ENCODE assay signal across 37 cellular contexts in the genomic region with DNA sequence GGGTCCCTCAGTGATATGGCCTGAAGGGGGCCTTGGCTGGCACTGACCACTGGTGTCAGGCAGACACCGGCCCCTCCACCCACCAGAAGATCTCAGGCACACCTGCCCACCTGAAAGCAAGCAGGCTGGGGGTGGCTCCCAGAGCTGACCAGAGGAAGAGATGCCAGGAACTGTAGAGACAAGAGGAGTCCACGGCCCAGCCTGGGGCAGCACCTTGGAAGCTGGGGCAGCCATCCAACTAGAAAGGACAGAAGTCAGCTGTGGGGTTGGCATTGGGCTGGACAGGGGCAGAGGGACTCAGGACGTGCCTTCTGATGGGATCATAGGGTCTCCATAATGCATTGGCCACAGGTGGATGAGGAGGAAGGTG.
"Had no signal": no experiment of that assay in that cellular context is flagged by ENCODE, and none has a peak within 500 bp of the region (broad histone marks: within the 10 kb centered on the region; RNA-seq: fewer than 3 reads in every experiment).

No MANE protein-coding gene starts in this region.

- H3K27ac ChIP-seq: body of pancreas, brain microvascular endothelial cell, breast epithelium, WERI-Rb-1 had no signal

- ATAC-seq: activated CD4-positive, alpha-beta T cell treated with anti-CD3 and anti-CD28 coated beads for 36 hours; activated CD4-positive, CD25-positive, alpha-beta regulatory T cell treated with anti-CD3 and anti-CD28 coated beads, Interleukin-2, amount 50 U/mL, for 24 hours; activated CD8-positive, alpha-beta memory T cell treated with anti-CD3 and anti-CD28 coated beads, Interleukin-2, amount 10 ng/mL, durations not matched to agents 7 days and 5 days; activated CD8-positive, alpha-beta T cell treated with anti-CD3 and anti-CD28 coated beads, Interleukin-2, amount 10 ng/mL, durations not matched to agents 7 days and 5 days; activated naive CD4-positive, alpha-beta T cell treated with anti-CD3 and anti-CD28 coated beads, Interleukin-2, amount 50 U/mL, for 72 hours; activated T-helper 17 cell treated with anti-CD3 and anti-CD28 coated beads, Interleukin-2, amount 50 U/mL, for 72 hours; body of pancreas; WTC11 had no signal

- H3K27me3 Mint-ChIP-seq: activated CD4-positive, alpha-beta memory T cell treated with anti-CD3 and anti-CD28 coated beads, Interleukin-2, amount 10 ng/mL, durations not matched to agents 7 days and 5 days; activated CD4-positive, alpha-beta T cell treated with anti-CD3 and anti-CD28 coated beads for 36 hours; activated CD4-positive, alpha-beta T cell treated with anti-CD3 and anti-CD28 coated beads, Interleukin-2, amount 10 ng/mL, durations not matched to agents 7 days and 5 days; activated CD8-positive, alpha-beta memory T cell treated with anti-CD3 and anti-CD28 coated beads, Interleukin-2, amount 10 ng/mL, durations not matched to agents 7 days and 5 days; activated naive CD8-positive, alpha-beta T cell treated with anti-CD3 and anti-CD28 coated beads for 36 hours; activated T-cell treated with anti-CD3 and anti-CD28 coated beads, Interleukin-2, amount 50 U/mL, for 24 hours; activated T-helper 17 cell treated with anti-CD3 and anti-CD28 coated beads, Interleukin-2, amount 50 U/mL, for 72 hours had no signal

- H3K4me3 Mint-ChIP-seq: activated CD4-positive, alpha-beta memory T cell treated with anti-CD3 and anti-CD28 coated beads, Interleukin-2, amount 10 ng/mL, durations not matched to agents 7 days and 5 days; activated CD4-positive, alpha-beta T cell treated with anti-CD3 and anti-CD28 coated beads for 36 hours; activated CD4-positive, alpha-beta T cell treated with anti-CD3 and anti-CD28 coated beads, Interleukin-2, amount 10 ng/mL, durations not matched to agents 7 days and 5 days; activated CD8-positive, alpha-beta memory T cell treated with anti-CD3 and anti-CD28 coated beads, Interleukin-2, amount 10 ng/mL, durations not matched to agents 7 days and 5 days; activated CD8-positive, alpha-beta T cell treated with anti-CD3 and anti-CD28 coated beads, Interleukin-2, amount 10 ng/mL, durations not matched to agents 7 days and 5 days; activated naive CD4-positive, alpha-beta T cell treated with anti-CD3 and anti-CD28 coated beads for 36 hours; activated naive CD8-positive, alpha-beta T cell treated with anti-CD3 and anti-CD28 coated beads for 36 hours; activated T-cell treated with anti-CD3 and anti-CD28 coated beads, Interleukin-2, amount 50 U/mL, for 24 hours; activated T-helper 17 cell treated with anti-CD3 and anti-CD28 coated beads, Interleukin-2, amount 50 U/mL, for 72 hours; T-helper 1 cell treated with Interleukin-12 subunit alpha and Interleukin-12 subunit beta and Interleukin-4 antibody, amounts not matched to agents 30 μg/mL and 1 μg/mL, for 36 hours; T-helper 2 cell treated with Interferon-gamma antibody and Interleukin-4, amounts not matched to agents 5 μg/mL and 100 μg/mL, for 36 hours; WTC11 had no signal

- H3K4me1 Mint-ChIP-seq: activated CD4-positive, alpha-beta memory T cell treated with anti-CD3 and anti-CD28 coated beads, Interleukin-2, amount 10 ng/mL, durations not matched to agents 7 days and 5 days; activated CD4-positive, alpha-beta T cell treated with anti-CD3 and anti-CD28 coated beads for 36 hours; activated CD4-positive, alpha-beta T cell treated with anti-CD3 and anti-CD28 coated beads, Interleukin-2, amount 10 ng/mL, durations not matched to agents 7 days and 5 days; activated CD8-positive, alpha-beta memory T cell treated with anti-CD3 and anti-CD28 coated beads, Interleukin-2, amount 10 ng/mL, durations not matched to agents 7 days and 5 days; activated naive CD8-positive, alpha-beta T cell treated with anti-CD3 and anti-CD28 coated beads for 36 hours; activated T-helper 17 cell treated with anti-CD3 and anti-CD28 coated beads, Interleukin-2, amount 50 U/mL, for 72 hours; WTC11 had no signal

- H3K27ac Mint-ChIP-seq: activated CD4-positive, alpha-beta memory T cell treated with anti-CD3 and anti-CD28 coated beads, Interleukin-2, amount 10 ng/mL, durations not matched to agents 7 days and 5 days; activated CD4-positive, alpha-beta T cell treated with anti-CD3 and anti-CD28 coated beads for 36 hours; activated CD4-positive, alpha-beta T cell treated with anti-CD3 and anti-CD28 coated beads, Interleukin-2, amount 10 ng/mL, durations not matched to agents 7 days and 5 days; activated CD8-positive, alpha-beta memory T cell treated with anti-CD3 and anti-CD28 coated beads, Interleukin-2, amount 10 ng/mL, durations not matched to agents 7 days and 5 days; activated CD8-positive, alpha-beta T cell treated with anti-CD3 and anti-CD28 coated beads, Interleukin-2, amount 10 ng/mL, durations not matched to agents 7 days and 5 days; activated naive CD4-positive, alpha-beta T cell treated with anti-CD3 and anti-CD28 coated beads for 36 hours; activated naive CD4-positive, alpha-beta T cell treated with anti-CD3 and anti-CD28 coated beads, Interleukin-2, amount 50 U/mL, for 72 hours; activated naive CD8-positive, alpha-beta T cell treated with anti-CD3 and anti-CD28 coated beads for 36 hours; activated T-cell treated with anti-CD3 and anti-CD28 coated beads, Interleukin-2, amount 50 U/mL, for 24 hours; activated T-helper 17 cell treated with anti-CD3 and anti-CD28 coated beads, Interleukin-2, amount 50 U/mL, for 72 hours; T-helper 1 cell treated with Interleukin-12 subunit alpha and Interleukin-12 subunit beta and Interleukin-4 antibody, amounts not matched to agents 30 μg/mL and 1 μg/mL, for 36 hours; T-helper 2 cell treated with Interferon-gamma antibody and Interleukin-4, amounts not matched to agents 5 μg/mL and 100 μg/mL, for 36 hours; WTC11 had no signal

- H3K4me3 ChIP-seq: adrenal gland, body of pancreas, breast epithelium had no signal

- DNase-seq: activated CD4-positive, alpha-beta memory T cell treated with anti-CD3 and anti-CD28 coated beads, Interleukin-2, amount 10 ng/mL, durations not matched to agents 7 days and 5 days; activated CD4-positive, alpha-beta T cell treated with anti-CD3 and anti-CD28 coated beads for 1 hour; activated CD4-positive, alpha-beta T cell treated with anti-CD3 and anti-CD28 coated beads for 36 hours; activated CD4-positive, alpha-beta T cell treated with anti-CD3 and anti-CD28 coated beads for 48 hours; activated CD4-positive, alpha-beta T cell treated with anti-CD3 and anti-CD28 coated beads, Interleukin-2, amount 10 ng/mL, durations not matched to agents 7 days and 5 days; activated CD4-positive, alpha-beta T cell treated with anti-CD3 and anti-CD28 coated beads, Interleukin-2, amount 50 U/mL, for 48 hours; activated CD4-positive, CD25-positive, alpha-beta regulatory T cell; activated CD8-positive, alpha-beta memory T cell treated with anti-CD3 and anti-CD28 coated beads for 24 hours; activated CD8-positive, alpha-beta memory T cell treated with anti-CD3 and anti-CD28 coated beads, Interleukin-2, amount 10 ng/mL, durations not matched to agents 7 days and 5 days; activated CD8-positive, alpha-beta memory T cell treated with anti-CD3 and anti-CD28 coated beads, Interleukin-2, amount 50 U/mL, for 48 hours; activated CD8-positive, alpha-beta T cell treated with anti-CD3 and anti-CD28 coated beads, Interleukin-2, amount 10 ng/mL, durations not matched to agents 7 days and 5 days; activated effector memory CD4-positive, alpha-beta T cell treated with anti-CD3 and anti-CD28 coated beads, Interleukin-2, amount 50 U/mL, for 16 hours; activated gamma-delta T cell treated with Interleukin-2 at 50 U/mL for 16 hours; activated naive CD4-positive, alpha-beta T cell; activated naive CD4-positive, alpha-beta T cell treated with anti-CD3 and anti-CD28 coated beads for 36 hours; activated naive CD4-positive, alpha-beta T cell treated with anti-CD3 and anti-CD28 coated beads, Interleukin-2, amount 50 U/mL, for 16 hours; activated naive CD8-positive, alpha-beta T cell treated with anti-CD3 and anti-CD28 coated beads for 36 hours; activated T-cell treated with anti-CD3 and anti-CD28 coated beads, Interleukin-2, amount 50 U/mL, for 24 hours; activated T-cell treated with anti-CD3 and anti-CD28 coated beads, Interleukin-2, amount 50 U/mL, for 48 hours; amniotic stem cell; aorta; body of pancreas; brain microvascular endothelial cell; central memory CD4-positive, alpha-beta T cell; SW 1271; T-helper 1 cell; T-helper 2 cell; T-helper 9 cell had no signal

- H3K36me3 Mint-ChIP-seq: activated CD8-positive, alpha-beta memory T cell treated with anti-CD3 and anti-CD28 coated beads, Interleukin-2, amount 10 ng/mL, durations not matched to agents 7 days and 5 days; activated naive CD4-positive, alpha-beta T cell treated with anti-CD3 and anti-CD28 coated beads, Interleukin-2, amount 50 U/mL, for 72 hours; activated naive CD8-positive, alpha-beta T cell treated with anti-CD3 and anti-CD28 coated beads for 36 hours had no signal

- H3K27me3 ChIP-seq: adrenal gland, body of pancreas, brain microvascular endothelial cell, breast epithelium had no signal

- H3K4me1 ChIP-seq: breast epithelium had no signal

- H3K9me3 ChIP-seq: adrenal gland had no signal

- H3K36me3 ChIP-seq: adrenal gland, brain microvascular endothelial cell, breast epithelium, WERI-Rb-1 had no signal
